1 cellular context compared by ENCODE assay signal in the genomic region with DNA sequence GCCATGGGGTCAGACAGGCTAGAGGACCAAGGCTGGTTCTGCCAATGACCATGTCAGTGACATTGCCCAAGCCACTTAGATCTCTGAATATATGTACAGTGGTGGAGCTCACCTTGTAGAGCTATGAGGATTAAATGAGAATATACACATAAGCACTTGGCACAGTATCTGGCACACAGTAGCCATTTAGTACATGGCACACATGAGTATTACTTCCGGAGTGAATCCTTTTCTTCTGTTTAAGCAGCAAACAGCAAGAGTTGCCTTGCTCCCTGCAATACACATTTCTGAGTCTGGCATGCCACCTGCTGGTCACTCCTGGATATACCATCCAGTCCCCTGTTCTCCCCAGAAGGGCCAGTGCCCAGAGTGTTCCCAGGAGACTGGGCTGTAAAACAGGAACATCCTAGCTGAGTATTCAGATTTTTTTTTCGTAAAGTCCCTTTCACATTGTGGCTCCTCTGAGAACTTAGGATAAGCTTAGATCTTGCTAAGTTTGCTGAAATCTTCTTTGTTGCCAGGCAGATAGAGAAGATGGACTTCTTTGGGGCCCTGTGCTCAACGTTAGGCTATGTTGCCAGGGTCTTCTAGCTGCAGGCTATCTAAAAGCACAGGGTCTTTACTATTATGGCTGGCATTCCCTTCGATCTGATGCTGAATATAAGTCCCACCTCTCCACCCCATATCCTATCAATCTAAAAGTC.
TF ChIP-seq lines count a peak whose summit lies in the region.

No MANE protein-coding gene starts in this region.

TF ChIP-seq in H1, 55 proteins besides CTCF, POLR2A, EP300 and RAD21:
- no peak for TF ChIP-seq CEBPB (IDR thresholded peaks at IDR 0.05; ENCODE audit: low read depth, low read length)
- TF ChIP-seq SP2 (IDR thresholded peaks at IDR 0.05; ENCODE audit: low read length) = no peak
- no peak for TF ChIP-seq BRCA1 (IDR thresholded peaks at IDR 0.05; ENCODE audit: low read depth, low read length)
- no peak for TF ChIP-seq JUN (IDR thresholded peaks at IDR 0.05; ENCODE audit: low read depth, low read length)
- TF ChIP-seq ASH2L (IDR thresholded peaks at IDR 0.05; ENCODE audit: low read length) = no peak
- TF ChIP-seq SRF (IDR thresholded peaks at IDR 0.05; ENCODE audit: low read depth, low read length) = no peak
- no peak for TF ChIP-seq BCL11A (IDR thresholded peaks at IDR 0.05; ENCODE audit: low read depth in 2 of 2, low read length in 2 of 2)
- TF ChIP-seq, protein P1, sequence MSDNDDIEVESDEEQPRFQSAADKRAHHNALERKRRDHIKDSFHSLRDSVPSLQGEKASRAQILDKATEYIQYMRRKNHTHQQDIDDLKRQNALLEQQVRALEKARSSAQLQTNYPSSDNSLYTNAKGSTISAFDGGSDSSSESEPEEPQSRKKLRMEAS (IDR thresholded peaks at IDR 0.05) = no peak
